In the genomic region with DNA sequence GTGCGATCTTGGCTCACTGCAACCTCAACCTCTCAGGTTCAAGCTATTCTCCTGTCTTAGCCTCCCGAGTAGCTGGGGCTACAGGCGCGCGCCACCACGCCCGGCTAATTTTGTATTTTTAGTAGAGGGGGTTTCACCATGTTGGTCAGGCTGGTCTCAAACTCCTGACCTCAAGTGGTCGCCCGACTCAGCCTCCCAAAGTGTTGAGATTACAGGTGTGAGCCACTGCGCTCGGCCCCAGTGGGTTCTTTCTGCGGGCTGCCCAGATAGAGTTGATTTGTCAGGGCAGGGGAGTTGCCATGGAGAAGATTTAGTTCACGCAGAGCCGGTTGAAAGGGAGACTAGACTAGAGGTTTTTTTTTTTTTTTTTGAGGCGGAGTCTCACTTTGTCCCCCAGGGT, we compare ENCODE assay signal across 1 cellular context.
TF ChIP-seq lines count a peak whose summit lies in the region.

No MANE protein-coding gene starts in this region.

TF ChIP-seq in HepG2, 621 proteins besides CTCF, POLR2A, EP300 and RAD21:
- no peak for TF ChIP-seq NCOA1 (CRISPR knock-in tag; IDR thresholded peaks at IDR 0.05)
- 0 out of 2 replicates have a peak, but pooled peaks have one; percentile 33 for TF ChIP-seq HES4 (CRISPR knock-in tag; IDR thresholded peaks at IDR 0.05; ENCODE audit: borderline replicate concordance)
- TF ChIP-seq DNMT3B (CRISPR knock-in tag; conservative IDR thresholded peaks at IDR 0.05): no peak
